In genomic region chr15:62187425-62187824, GRCh38 we compare ENCODE assay signal across 36 cellular contexts. TPM values are rescaled to one million over a fixed set of nuclear protein-coding genes. Genes with fewer than 3 reads are reported as not detected.
"Had no signal": no experiment of that assay in that cellular context is flagged by ENCODE, and none has a peak within 500 bp of the region (broad histone marks: within the 10 kb centered on the region; RNA-seq: fewer than 3 reads in every experiment).

No MANE protein-coding gene starts in this region.

- H3K9me3 ChIP-seq: MG63, Peyer's patch had no signal

- H3K27ac Mint-ChIP-seq: activated B cell treated with CpG ODN at 0.5 μM for 24 hours; activated CD4-positive, alpha-beta memory T cell treated with anti-CD3 and anti-CD28 coated beads, Interleukin-2, amount 10 ng/mL, durations not matched to agents 7 days and 5 days; activated CD8-positive, alpha-beta memory T cell treated with anti-CD3 and anti-CD28 coated beads, Interleukin-2, amount 10 ng/mL, durations not matched to agents 7 days and 5 days; activated naive CD8-positive, alpha-beta T cell treated with anti-CD3 and anti-CD28 coated beads for 36 hours; T-cell; T-helper 17 cell had no signal

- H3K36me3 Mint-ChIP-seq: activated CD8-positive, alpha-beta memory T cell treated with anti-CD3 and anti-CD28 coated beads, Interleukin-2, amount 10 ng/mL, durations not matched to agents 7 days and 5 days; activated naive CD8-positive, alpha-beta T cell treated with anti-CD3 and anti-CD28 coated beads for 36 hours; T-cell had no signal

- H3K4me1 Mint-ChIP-seq: activated CD4-positive, alpha-beta memory T cell treated with anti-CD3 and anti-CD28 coated beads, Interleukin-2, amount 10 ng/mL, durations not matched to agents 7 days and 5 days; activated CD8-positive, alpha-beta memory T cell treated with anti-CD3 and anti-CD28 coated beads, Interleukin-2, amount 10 ng/mL, durations not matched to agents 7 days and 5 days; activated naive CD8-positive, alpha-beta T cell treated with anti-CD3 and anti-CD28 coated beads for 36 hours; T-cell had no signal

- H3K4me3 Mint-ChIP-seq: activated B cell treated with CpG ODN at 0.5 μM for 24 hours; activated CD4-positive, alpha-beta memory T cell treated with anti-CD3 and anti-CD28 coated beads, Interleukin-2, amount 10 ng/mL, durations not matched to agents 7 days and 5 days; activated CD8-positive, alpha-beta memory T cell treated with anti-CD3 and anti-CD28 coated beads, Interleukin-2, amount 10 ng/mL, durations not matched to agents 7 days and 5 days; activated naive CD8-positive, alpha-beta T cell treated with anti-CD3 and anti-CD28 coated beads for 36 hours; T-cell; T-helper 17 cell had no signal

- H3K4me3 ChIP-seq: cardiac muscle cell, MG63, Peyer's patch had no signal

- H3K36me3 ChIP-seq: brain microvascular endothelial cell, cardiac muscle cell, MG63, Peyer's patch had no signal

- H3K27me3 ChIP-seq: brain microvascular endothelial cell, Peyer's patch had no signal

- H3K9me3 Mint-ChIP-seq: activated B cell treated with CpG ODN at 0.5 μM for 24 hours; activated CD4-positive, alpha-beta memory T cell treated with anti-CD3 and anti-CD28 coated beads, Interleukin-2, amount 10 ng/mL, durations not matched to agents 7 days and 5 days; activated naive CD8-positive, alpha-beta T cell treated with anti-CD3 and anti-CD28 coated beads for 36 hours; T-cell had no signal

- DNase-seq: activated B cell treated with CpG ODN at 0.5 μM for 24 hours; activated CD4-positive, alpha-beta memory T cell treated with anti-CD3 and anti-CD28 coated beads, Interleukin-2, amount 10 ng/mL, durations not matched to agents 7 days and 5 days; activated CD4-positive, alpha-beta T cell treated with anti-CD3 and anti-CD28 coated beads for 4 hours; activated CD4-positive, CD25-positive, alpha-beta regulatory T cell treated with anti-CD3 and anti-CD28 coated beads, Interleukin-2, amount 50 U/mL, for 72 hours; activated CD8-positive, alpha-beta memory T cell treated with anti-CD3 and anti-CD28 coated beads for 24 hours; activated CD8-positive, alpha-beta memory T cell treated with anti-CD3 and anti-CD28 coated beads, Interleukin-2, amount 10 ng/mL, durations not matched to agents 7 days and 5 days; activated CD8-positive, alpha-beta memory T cell treated with anti-CD3 and anti-CD28 coated beads, Interleukin-2, amount 50 U/mL, for 48 hours; activated effector memory CD4-positive, alpha-beta T cell treated with anti-CD3 and anti-CD28 coated beads, Interleukin-2, amount 50 U/mL, for 16 hours; activated naive CD4-positive, alpha-beta T cell; activated naive CD4-positive, alpha-beta T cell treated with anti-CD3 and anti-CD28 coated beads, Interleukin-2, amount 50 U/mL, for 16 hours; activated naive CD8-positive, alpha-beta T cell treated with anti-CD3 and anti-CD28 coated beads for 36 hours; activated T-cell treated with anti-CD3 and anti-CD28 coated beads, Interleukin-2, amount 50 U/mL, for 48 hours; amniotic stem cell; aorta; brain microvascular endothelial cell; Kasumi-1; KG1; MG63; NCI-H1048; NCI-H1105 treated with DMSO at 0.1 percent for 48 hours; NCI-H1436; NCI-H1694; NCI-H1930; NCI-H2081 treated with DMSO at 0.1 percent for 48 hours; NCI-H345; NCI-H524 treated with DMSO at 0.1 percent for 48 hours; NK-92 treated with Interleukin-12 subunit alpha and Interleukin-12 subunit beta, amount 100 ng/mL, for 24 hours; PC-3; Peyer's patch; RPMI8226; SIG-M5; T-cell; T-helper 17 cell had no signal

- H3K27ac ChIP-seq: brain microvascular endothelial cell, cardiac muscle cell, Peyer's patch, VCaP had no signal

- H3K4me1 ChIP-seq: Peyer's patch had no signal

RNA-seq across cellular contexts. Expression of gene C2CD4B, which starts 22.3 kb away (rescaled TPM):
- total RNA-seq: activated B cell treated with CpG ODN at 0.5 μM for 24 hours; activated naive CD8-positive, alpha-beta T cell treated with anti-CD3 and anti-CD28 coated beads for 36 hours; PC-3; SK-MEL-5; T-cell had no signal
- polyA plus RNA-seq: cardiac muscle cell had no signal
